Comparison of ENCODE assay signal across 25 cellular contexts in genomic region chr5:168941901-168942300, GRCh38.
DNase-seq lines count a peak whose midpoint lies in the region; ATAC-seq and TF ChIP-seq lines count a peak whose summit lies in the region.
"Had no signal": no experiment of that assay in that cellular context is flagged by ENCODE, and none has a peak within 500 bp of the region (broad histone marks: within the 10 kb centered on the region; RNA-seq: fewer than 3 reads in every experiment).

No MANE protein-coding gene starts in this region.

- no peak overlapping the region for H3K4me2 ChIP-seq in OCI-LY1 (ENCODE audit: low read length)
- H3K4me2 ChIP-seq: BLaER1 treated with 17β-estradiol and CSF1 and Interleukin-3, amounts not matched to agents 10 nM and 100 nM had no signal

- H3K9me3 ChIP-seq in OCI-LY1 (ENCODE audit: low read length) = no peaks in the 10 kb centered on the region
- H3K9me3 ChIP-seq: BLaER1 treated with 17β-estradiol and CSF1 and Interleukin-3, amounts not matched to agents 10 nM and 100 nM; Caco-2; pancreas; right lobe of liver had no signal

- H3F3A ChIP-seq in OCI-LY1 (ENCODE audit: insufficient read depth, low read length) = no peaks in the 10 kb centered on the region

- H3K9ac ChIP-seq in OCI-LY1 (ENCODE audit: low read length) = no peak overlapping the region
- H3K9ac ChIP-seq: BLaER1 treated with 17β-estradiol and CSF1 and Interleukin-3, amounts not matched to agents 10 nM and 100 nM had no signal

- DNase-seq in EH (ENCODE audit: low read depth) (peak; percentile 14), HEK293T (ENCODE audit: extremely low spot score) (peak; percentile 37), fibroblast of mammary gland (ENCODE audit: low read depth) (peak; percentile 22), GM03348 (ENCODE audit: low spot score) (no peak), T-helper 9 cell (no peak)
- DNase-seq: ACHN; activated CD4-positive, alpha-beta T cell treated with anti-CD3 and anti-CD28 coated beads, Interleukin-2, amount 10 ng/mL, durations not matched to agents 7 days and 5 days; activated naive CD8-positive, alpha-beta T cell treated with anti-CD3 and anti-CD28 coated beads for 36 hours; Caco-2; dorsolateral prefrontal cortex; HCEC 1CT; left ventricle myocardium superior; MM.1S; NCI-H146; NCI-H2227 treated with DMSO at 0.1 percent for 48 hours; pancreas; PC-3; right lobe of liver; SIG-M5; stimulated activated CD8-positive, alpha-beta memory T cell treated with anti-CD3 and anti-CD28 coated beads, Interleukin-4, amount 100 ng/mL, for 48 hours had no signal

- CTCF ChIA-PET in HEK293T (lab: Yijun Ruan, JAX) = no interaction called here

- no peaks in the 10 kb centered on the region; the same call in 1 of the 2 replicates for H3K27me3 ChIP-seq in OCI-LY1 (ENCODE audit: insufficient read depth, low read length)
- H3K27me3 ChIP-seq: BLaER1 treated with 17β-estradiol and CSF1 and Interleukin-3, amounts not matched to agents 10 nM and 100 nM; dorsolateral prefrontal cortex; pancreas; right lobe of liver had no signal

- H3K79me2 ChIP-seq in OCI-LY1 (ENCODE audit: insufficient read depth, low read length) = no peaks in the 10 kb centered on the region

- H2AFZ ChIP-seq in OCI-LY1 (ENCODE audit: low read length) = 0 out of 2 replicates have a peak overlapping the region, but pooled peaks have one; percentile 16

- H3K4me1 ChIP-seq in OCI-LY1 (ENCODE audit: insufficient read depth, low read length, severe bottlenecking) = no peaks in the 10 kb centered on the region
- H3K4me1 ChIP-seq: pancreas, right lobe of liver had no signal

- H4K20me1 ChIP-seq in OCI-LY1 (ENCODE audit: insufficient read depth, low read length) = no peaks in the 10 kb centered on the region
- H4K20me1 ChIP-seq: BLaER1 treated with 17β-estradiol and CSF1 and Interleukin-3, amounts not matched to agents 10 nM and 100 nM had no signal

- H3K36me3 ChIP-seq in OCI-LY1 (ENCODE audit: insufficient read depth, low read length) = no peaks in the 10 kb centered on the region
- H3K36me3 ChIP-seq: BLaER1 treated with 17β-estradiol and CSF1 and Interleukin-3, amounts not matched to agents 10 nM and 100 nM; pancreas; right lobe of liver had no signal

- no peak overlapping the region for H3K4me3 ChIP-seq in OCI-LY1 (ENCODE audit: low read depth, low read length, poor library complexity, severe bottlenecking)
- no peak overlapping the region for H3K4me3 ChIP-seq in fibroblast of mammary gland (ENCODE audit: control insufficient read depth, low read depth, low read length)
- H3K4me3 ChIP-seq: BLaER1 treated with 17β-estradiol and CSF1 and Interleukin-3, amounts not matched to agents 10 nM and 100 nM; dorsolateral prefrontal cortex; pancreas; right lobe of liver had no signal

- no peak for TF ChIP-seq CTCF in OCI-LY1 (IDR thresholded peaks at IDR 0.05; ENCODE audit: low read length)
- no peak for TF ChIP-seq CTCF in fibroblast of mammary gland (conservative IDR thresholded peaks at IDR 0.05; ENCODE audit: control insufficient read depth, insufficient read depth, low read depth, low read length)

- no peaks in the 10 kb centered on the region for H3K9me2 ChIP-seq in OCI-LY1 (ENCODE audit: low read depth, low read length)

- ATAC-seq in HG02623 (IDR thresholded peaks at IDR 0.05; ENCODE audit: unreplicated experiment) = no peak
- ATAC-seq in HG03025 (IDR thresholded peaks at IDR 0.05; ENCODE audit: low FRiP score, unreplicated experiment) = no peak
- ATAC-seq: activated T-helper 17 cell treated with anti-CD3 and anti-CD28 coated beads, Interleukin-2, amount 50 U/mL, for 72 hours; left ventricle myocardium superior; pancreas; PC-3; right lobe of liver had no signal

- H3K27ac ChIP-seq in OCI-LY1 (ENCODE audit: low read depth, low read length, poor library complexity, severe bottlenecking) = no peak overlapping the region
- H3K27ac ChIP-seq: BLaER1 treated with 17β-estradiol and CSF1 and Interleukin-3, amounts not matched to agents 10 nM and 100 nM; dorsolateral prefrontal cortex; pancreas; right lobe of liver had no signal

- POLR2A ChIA-PET in HEK293T (lab: Yijun Ruan, JAX) = no interaction called here

TF ChIP-seq in HEK293T, 16 proteins besides CTCF, POLR2A, EP300 and RAD21:
- no peak for TF ChIP-seq TARDBP (IDR thresholded peaks at IDR 0.05)
- no peak for TF ChIP-seq SP1 (IDR thresholded peaks at IDR 0.05)
- TF ChIP-seq ZNF384 (IDR thresholded peaks at IDR 0.05) = no peak
- TF ChIP-seq FOXK2 (IDR thresholded peaks at IDR 0.05) = no peak
- no peak for TF ChIP-seq L3MBTL2 (conservative IDR thresholded peaks at IDR 0.05)
- TF ChIP-seq PKNOX1 (IDR thresholded peaks at IDR 0.05) = no peak
- no peak for TF ChIP-seq ARNT (IDR thresholded peaks at IDR 0.05)
- TF ChIP-seq LEF1 (IDR thresholded peaks at IDR 0.05; ENCODE audit: borderline replicate concordance) = no peak
- TF ChIP-seq BHLHE40 (IDR thresholded peaks at IDR 0.05; ENCODE audit: borderline replicate concordance) = no peak
- TF ChIP-seq ELF4 (IDR thresholded peaks at IDR 0.05) = no peak
- no peak for TF ChIP-seq SUZ12 (IDR thresholded peaks at IDR 0.05)
- no peak for TF ChIP-seq CTBP1 (IDR thresholded peaks at IDR 0.05; ENCODE audit: borderline replicate concordance)
- no peak for TF ChIP-seq HDGF (IDR thresholded peaks at IDR 0.05; ENCODE audit: borderline replicate concordance)
- no peak for TF ChIP-seq FOXA1 (IDR thresholded peaks at IDR 0.05)
- no peak for TF ChIP-seq NFRKB (IDR thresholded peaks at IDR 0.05)
- no peak for TF ChIP-seq FOXM1 (IDR thresholded peaks at IDR 0.05; ENCODE audit: borderline replicate concordance)
TF ChIP-seq in HEK293T: peak in this region for 0.

Comparison
In these comparisons a context has a peak if more than half of its experiments do, and no peak if none do; other contexts are left out.
1. DNase-seq: peak in EH (single experiment), HEK293T (single experiment) and fibroblast of mammary gland (single experiment); none in GM03348 (single experiment) and T-helper 9 cell (single experiment).